ENCODE assay signal across 16 cellular contexts in the genomic region with DNA sequence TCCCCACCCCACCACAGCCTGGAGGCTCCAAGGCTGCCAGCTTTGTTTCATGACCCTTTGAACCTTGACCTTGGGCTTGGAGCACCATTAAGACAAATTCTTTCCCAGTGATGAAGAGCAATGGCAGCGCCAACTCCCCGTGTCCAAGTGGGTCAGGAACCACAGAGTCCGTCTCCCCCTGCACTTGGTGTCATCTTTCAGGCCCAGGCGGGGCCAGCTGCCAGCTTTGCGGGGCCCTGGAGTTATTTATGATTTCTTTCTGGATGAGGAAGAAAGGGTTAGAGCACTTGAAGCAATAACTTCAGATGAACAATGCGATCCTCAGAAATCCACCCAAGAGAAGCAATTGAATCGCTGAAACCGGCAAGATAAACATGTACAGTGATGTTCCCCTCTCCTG.
DNase-seq lines count a peak whose midpoint lies in the region; ATAC-seq, FAIRE-seq and TF ChIP-seq lines count a peak whose summit lies in the region.
"Had no signal": no experiment of that assay in that cellular context is flagged by ENCODE, and none has a peak within 500 bp of the region (broad histone marks: within the 10 kb centered on the region; RNA-seq: fewer than 3 reads in every experiment).

No MANE protein-coding gene starts in this region.

- no peak overlapping the region for H3K27ac ChIP-seq in astrocyte (ENCODE audit: low read depth, low read length)
- H3K27ac ChIP-seq: vagina had no signal

- peaks cover 41% of the 10 kb centered on the region for H3K27me3 Mint-ChIP-seq in astrocyte (ENCODE audit: low read depth, unreplicated experiment)
- H3K27me3 Mint-ChIP-seq: stimulated activated naive CD8-positive, alpha-beta T cell treated with anti-CD3 and anti-CD28 coated beads, Interleukin-15, amount 100 ng/mL, for 72 hours had no signal

- H3K4me1 ChIP-seq in astrocyte (ENCODE audit: insufficient read depth, low read length), result no peaks in the 10 kb centered on the region
- H3K4me1 ChIP-seq: HAP-1 had no signal

- no peaks in the 10 kb centered on the region for H3K36me3 ChIP-seq in astrocyte (ENCODE audit: insufficient read depth, low read length)
- H3K36me3 ChIP-seq: HAP-1, vagina had no signal

- H4K20me1 ChIP-seq in astrocyte (ENCODE audit: insufficient read depth, low read length), result no peaks in the 10 kb centered on the region

- no peak for FAIRE-seq in astrocyte (lab: Jason Lieb, UNC)
- FAIRE-seq: D721Med had no signal

- H3K4me3 ChIP-seq in astrocyte (ENCODE audit: insufficient read depth, low read depth, low read length), result no peak overlapping the region
- H3K4me3 ChIP-seq: HAP-1, vagina had no signal

- no peaks in the 10 kb centered on the region for H3K9me3 ChIP-seq in astrocyte (ENCODE audit: insufficient read depth, low read depth, low read length)
- H3K9me3 ChIP-seq: HAP-1, vagina had no signal

- peaks cover 2% of the 10 kb centered on the region for H3K36me3 Mint-ChIP-seq in astrocyte (ENCODE audit: low read depth, unreplicated experiment)

- DNase-seq in A172 (ENCODE audit: low spot score) (peak; percentile 31), EL (peak; percentile 18), astrocyte (ENCODE audit: low read depth) (peak; percentile 33), myocyte (ENCODE audit: low read depth) (peak; percentile 76), NAMALWA (ENCODE audit: low spot score) (no peak), NCI-H1694 (lab: John Stamatoyannopoulos, UW) (no peak), HT-29 (ENCODE audit: low spot score) (no peak)
- DNase-seq: effector CD8-positive, alpha-beta T cell; naive thymus-derived CD8-positive, alpha-beta T cell; NCI-H2029 treated with DMSO at 0.1 percent for 48 hours; stimulated activated CD4-positive, alpha-beta T cell treated with anti-CD3 and anti-CD28 coated beads, Interleukin-15, amount 100 ng/mL, for 24 hours; stimulated activated naive CD8-positive, alpha-beta T cell treated with anti-CD3 and anti-CD28 coated beads, Interleukin-15, amount 100 ng/mL, for 72 hours had no signal

- H2AFZ ChIP-seq in astrocyte (ENCODE audit: low read depth, low read length), result no peak overlapping the region

- H3K27me3 ChIP-seq in astrocyte (ENCODE audit: insufficient read depth, low read length), result peaks cover 31% of the 10 kb centered on the region
- H3K27me3 ChIP-seq: vagina had no signal

- H3K4me2 ChIP-seq in astrocyte (ENCODE audit: low read length), result no peak overlapping the region

- no peak for TF ChIP-seq CTCF in astrocyte (IDR thresholded peaks at IDR 0.05; ENCODE audit: insufficient read depth, low read depth, low read length)

- no peaks in the 10 kb centered on the region for H3K4me1 Mint-ChIP-seq in astrocyte (ENCODE audit: low read depth, unreplicated experiment)
- H3K4me1 Mint-ChIP-seq: naive thymus-derived CD8-positive, alpha-beta T cell; stimulated activated naive CD8-positive, alpha-beta T cell treated with anti-CD3 and anti-CD28 coated beads, Interleukin-15, amount 100 ng/mL, for 72 hours had no signal

- H3K9ac ChIP-seq in astrocyte (ENCODE audit: low read length), result no peak overlapping the region

- no peak overlapping the region for H3K4me3 Mint-ChIP-seq in astrocyte (ENCODE audit: unreplicated experiment)
- H3K4me3 Mint-ChIP-seq: naive thymus-derived CD8-positive, alpha-beta T cell; stimulated activated naive CD8-positive, alpha-beta T cell treated with anti-CD3 and anti-CD28 coated beads, Interleukin-15, amount 100 ng/mL, for 72 hours had no signal

- no peak overlapping the region for H3K27ac Mint-ChIP-seq in astrocyte (ENCODE audit: unreplicated experiment)

- no peaks in the 10 kb centered on the region for H3K79me2 ChIP-seq in astrocyte (ENCODE audit: insufficient read depth, low read length)

- peaks cover 3% of the 10 kb centered on the region for H3K9me3 Mint-ChIP-seq in astrocyte (ENCODE audit: unreplicated experiment)

- ATAC-seq in HG02763 (IDR thresholded peaks at IDR 0.05; ENCODE audit: unreplicated experiment), result no peak
- ATAC-seq: naive thymus-derived CD8-positive, alpha-beta T cell; stimulated activated naive CD8-positive, alpha-beta T cell treated with anti-CD3 and anti-CD28 coated beads, Interleukin-15, amount 100 ng/mL, for 72 hours had no signal

Comparison
In these comparisons a context has a peak if more than half of its experiments do, and no peak if none do; other contexts are left out.
1. DNase-seq: peak in A172 (single experiment), EL (single experiment), astrocyte (single experiment) and myocyte (single experiment); none in NAMALWA (single experiment), NCI-H1694 (single experiment) and HT-29 (single experiment).